ENCODE assay signal across 8 cellular contexts in genomic region chr17:49260011-49260921, GRCh38. TPM values are rescaled to one million over a fixed set of nuclear protein-coding genes. Genes with fewer than 3 reads are reported as not detected.
DNase-seq lines count a peak whose midpoint lies in the region; ATAC-seq, FAIRE-seq and TF ChIP-seq lines count a peak whose summit lies in the region.

No MANE protein-coding gene starts in this region.

- no peaks in the 10 kb centered on the region for H3K27me3 ChIP-seq in CD4-positive, CD25-positive, alpha-beta regulatory T cell (ENCODE audit: control insufficient read depth, insufficient read depth, low read length)
- H3K27me3 ChIP-seq in astrocyte (ENCODE audit: insufficient read depth, low read length) = no peaks in the 10 kb centered on the region
- H3K27me3 ChIP-seq in right cardiac atrium (ENCODE audit: control insufficient read depth, insufficient read depth) = no peaks in the 10 kb centered on the region
- no peaks in the 10 kb centered on the region for H3K27me3 ChIP-seq in aorta (ENCODE audit: control insufficient read depth in 1 of 2, insufficient read depth in 2 of 2, low read length in 1 of 2)

- peaks cover 26% of the 10 kb centered on the region for H3K27me3 Mint-ChIP-seq in CD4-positive, CD25-positive, alpha-beta regulatory T cell
- peaks cover 1% of the 10 kb centered on the region for H3K27me3 Mint-ChIP-seq in astrocyte (ENCODE audit: low read depth, unreplicated experiment)

- no peak overlapping the region for H3K27ac ChIP-seq in CD4-positive, CD25-positive, alpha-beta regulatory T cell (ENCODE audit: insufficient read depth, low read length, poor library complexity, severe bottlenecking)
- H3K27ac ChIP-seq in astrocyte (ENCODE audit: low read depth, low read length) (peak overlapping the region; percentile 58), right cardiac atrium (ENCODE audit: low read length) (peak overlapping the region; percentile 94), aorta (ENCODE audit: low read depth in 1 of 2, low read length in 2 of 2) (peak overlapping the region; percentile 8 to 59)

- H3K36me3 Mint-ChIP-seq in CD4-positive, CD25-positive, alpha-beta regulatory T cell = no peaks in the 10 kb centered on the region
- no peaks in the 10 kb centered on the region for H3K36me3 Mint-ChIP-seq in astrocyte (ENCODE audit: low read depth, unreplicated experiment)

- H3K36me3 ChIP-seq in CD4-positive, CD25-positive, alpha-beta regulatory T cell (ENCODE audit: control insufficient read depth, insufficient read depth, low read length) = no peaks in the 10 kb centered on the region
- no peaks in the 10 kb centered on the region for H3K36me3 ChIP-seq in astrocyte (ENCODE audit: insufficient read depth, low read length)
- no peaks in the 10 kb centered on the region for H3K36me3 ChIP-seq in aorta (ENCODE audit: control insufficient read depth in 1 of 2, insufficient read depth in 2 of 2, low read length in 1 of 2)

- peak overlapping the region; percentile 78 for H3K9ac ChIP-seq in astrocyte (ENCODE audit: low read length)

- H2AFZ ChIP-seq in astrocyte (ENCODE audit: low read depth, low read length) = peak overlapping the region; percentile 90

- TF ChIP-seq CTCF in astrocyte (IDR thresholded peaks at IDR 0.05; ENCODE audit: insufficient read depth, low read depth, low read length) = no peak

- no peaks in the 10 kb centered on the region for H3K9me3 ChIP-seq in CD4-positive, CD25-positive, alpha-beta regulatory T cell (ENCODE audit: control insufficient read depth in 2 of 2, low read length in 2 of 2)
- H3K9me3 ChIP-seq in astrocyte (ENCODE audit: insufficient read depth, low read depth, low read length) (no peaks in the 10 kb centered on the region), right cardiac atrium (ENCODE audit: control insufficient read depth, low read length) (no peaks in the 10 kb centered on the region), aorta (ENCODE audit: control insufficient read depth, low read length) (no peaks in the 10 kb centered on the region)

- DNase-seq in CD4-positive, CD25-positive, alpha-beta regulatory T cell = peak; percentile 11 to 55 (median 33)
- DNase-seq in HK-2 (ENCODE audit: unreplicated experiment) (peak; percentile 73), T-helper 2 cell (peak; percentile 20 to 51 (median 36)), astrocyte (ENCODE audit: low read depth) (peak; percentile 84), right cardiac atrium (peak; percentile 80 to 89 (median 88)), renal cortical epithelial cell (ENCODE audit: low read depth) (peak; percentile 74), aorta (peak; percentile 81 to 90), Ammon's horn (ENCODE audit: low spot score) (no peak)

- peaks cover 0 to 7% (median 6%) of the 10 kb centered on the region in 4 donors for H3K4me1 Mint-ChIP-seq in CD4-positive, CD25-positive, alpha-beta regulatory T cell
- H3K4me1 Mint-ChIP-seq in astrocyte (ENCODE audit: low read depth, unreplicated experiment) = peaks cover 3% of the 10 kb centered on the region

- no peaks in the 10 kb centered on the region for H3K79me2 ChIP-seq in astrocyte (ENCODE audit: insufficient read depth, low read length)

- WGBS in right cardiac atrium = 2% methylated on average over 82 of the region's 82 CpGs
- WGBS in aorta, 2 donors = 1 to 2% methylated on average over 65 to 82 of the region's 82 CpGs

- no peak for FAIRE-seq in astrocyte (lab: Jason Lieb, UNC)

- no peaks in the 10 kb centered on the region for H3K9me3 Mint-ChIP-seq in CD4-positive, CD25-positive, alpha-beta regulatory T cell
- no peaks in the 10 kb centered on the region for H3K9me3 Mint-ChIP-seq in astrocyte (ENCODE audit: unreplicated experiment)

- peak; percentile 69 to 72 for ATAC-seq in CD4-positive, CD25-positive, alpha-beta regulatory T cell (ENCODE audit: low read depth in 2 of 2)
- ATAC-seq in right cardiac atrium (peak; percentile 82 to 88), aorta (ENCODE audit: low FRiP score) (peak; percentile 86)

- peaks cover 13% of the 10 kb centered on the region for H3K4me1 ChIP-seq in CD4-positive, CD25-positive, alpha-beta regulatory T cell (ENCODE audit: control insufficient read depth, insufficient read depth, low read length, poor library complexity, severe bottlenecking)
- H3K4me1 ChIP-seq in astrocyte (ENCODE audit: insufficient read depth, low read length) (peaks cover 18% of the 10 kb centered on the region), right cardiac atrium (ENCODE audit: control insufficient read depth, insufficient read depth, low read length) (no peaks in the 10 kb centered on the region), aorta (ENCODE audit: control insufficient read depth in 1 of 2, insufficient read depth in 2 of 2, low read length in 2 of 2) (no peaks in the 10 kb centered on the region)

- H3K4me3 Mint-ChIP-seq in CD4-positive, CD25-positive, alpha-beta regulatory T cell = peak overlapping the region; percentile 77 to 90 (median 84)
- peak overlapping the region; percentile 68 for H3K4me3 Mint-ChIP-seq in astrocyte (ENCODE audit: unreplicated experiment)

- H4K20me1 ChIP-seq in astrocyte (ENCODE audit: insufficient read depth, low read length) = no peaks in the 10 kb centered on the region

- intact Hi-C loops in right cardiac atrium (cut with DNase I) (no loop called here), aorta (cut with DNase I) (no loop called here)

- H3K27ac Mint-ChIP-seq in CD4-positive, CD25-positive, alpha-beta regulatory T cell = peak overlapping the region; percentile 46 to 56 (median 50)
- peak overlapping the region; percentile 90 for H3K27ac Mint-ChIP-seq in astrocyte (ENCODE audit: unreplicated experiment)

- H3K4me2 ChIP-seq in astrocyte (ENCODE audit: low read length) = peak overlapping the region; percentile 86

- H3K4me3 ChIP-seq in CD4-positive, CD25-positive, alpha-beta regulatory T cell (ENCODE audit: low read depth, low read length) = peak overlapping the region; percentile 55
- peak overlapping the region; percentile 53 for H3K4me3 ChIP-seq in astrocyte (ENCODE audit: insufficient read depth, low read depth, low read length)
- peak overlapping the region; percentile 72 for H3K4me3 ChIP-seq in right cardiac atrium (ENCODE audit: low read length)
- peak overlapping the region; percentile 60 to 75 for H3K4me3 ChIP-seq in aorta (ENCODE audit: low read length in 2 of 2)

RNA-seq across cellular contexts. Expression of gene PHOSPHO1, which starts 29.7 kb away (rescaled TPM):
- not detected for total RNA-seq in CD4-positive, CD25-positive, alpha-beta regulatory T cell
- under 1 TPM in 3 of 4 donors, not detected in 1; 0.11 to 0.24 (median 0.15) TPM for polyA plus RNA-seq in CD4-positive, CD25-positive, alpha-beta regulatory T cell
- total RNA-seq in astrocyte = 0.79 and 0.95 TPM in 2 replicates
- total RNA-seq in right cardiac atrium = under 1 TPM; 0.39 to 0.99 (median 0.62) TPM
- 1.1 TPM for polyA plus RNA-seq in right cardiac atrium
- total RNA-seq in renal cortical epithelial cell = 0.05 TPM in 1 of 2 replicates, not detected in the other
- total RNA-seq in aorta = 1 to 10 TPM; 2.0 TPM
- polyA plus RNA-seq in aorta = under 1 TPM in 1 of 2 donors, not detected in 1; 0.72 TPM

RNA-seq across cellular contexts. Expression of gene ABI3, which starts 49.8 kb away (rescaled TPM):
- 6.5 TPM for total RNA-seq in CD4-positive, CD25-positive, alpha-beta regulatory T cell
- 10 to 100 TPM; 12.1 to 27.6 (median 17.3) TPM for polyA plus RNA-seq in CD4-positive, CD25-positive, alpha-beta regulatory T cell
- 0.31 and 0.77 TPM in 2 replicates for total RNA-seq in astrocyte
- 10 to 100 TPM in 1 of 4 donors, 1 to 10 TPM in 3; 5.7 to 11.4 (median 8.4) TPM for total RNA-seq in right cardiac atrium
- 4.6 TPM for polyA plus RNA-seq in right cardiac atrium
- 0.17 TPM in 1 of 2 replicates, not detected in the other for total RNA-seq in renal cortical epithelial cell
- 10 to 100 TPM in 1 of 2 donors, 1 to 10 TPM in 1; 8.8 to 12.3 TPM for total RNA-seq in aorta
- polyA plus RNA-seq in aorta = 1 to 10 TPM in 1 of 2 donors, under 1 TPM in 1; 0.77 to 3.5 TPM

RNA-seq across cellular contexts. Expression of gene GNGT2, which starts 49.9 kb away (rescaled TPM):
- 1.5 TPM for total RNA-seq in CD4-positive, CD25-positive, alpha-beta regulatory T cell
- polyA plus RNA-seq in CD4-positive, CD25-positive, alpha-beta regulatory T cell = 10 to 100 TPM in 1 of 4 donors, 1 to 10 TPM in 3; 4.1 to 11.4 (median 7.4) TPM
- total RNA-seq in astrocyte (1.1 TPM in 1 of 2 replicates, not detected in the other), right cardiac atrium (1 to 10 TPM; 1.6 to 2.1 (median 1.9) TPM), renal cortical epithelial cell (not detected in 2 replicates), aorta (1 to 10 TPM; 1.6 to 1.8 TPM)
- polyA plus RNA-seq in right cardiac atrium (2.7 TPM), aorta (1 to 10 TPM in 1 of 2 donors, under 1 TPM in 1; 1.00 to 4.0 TPM)
